In the genomic region with DNA sequence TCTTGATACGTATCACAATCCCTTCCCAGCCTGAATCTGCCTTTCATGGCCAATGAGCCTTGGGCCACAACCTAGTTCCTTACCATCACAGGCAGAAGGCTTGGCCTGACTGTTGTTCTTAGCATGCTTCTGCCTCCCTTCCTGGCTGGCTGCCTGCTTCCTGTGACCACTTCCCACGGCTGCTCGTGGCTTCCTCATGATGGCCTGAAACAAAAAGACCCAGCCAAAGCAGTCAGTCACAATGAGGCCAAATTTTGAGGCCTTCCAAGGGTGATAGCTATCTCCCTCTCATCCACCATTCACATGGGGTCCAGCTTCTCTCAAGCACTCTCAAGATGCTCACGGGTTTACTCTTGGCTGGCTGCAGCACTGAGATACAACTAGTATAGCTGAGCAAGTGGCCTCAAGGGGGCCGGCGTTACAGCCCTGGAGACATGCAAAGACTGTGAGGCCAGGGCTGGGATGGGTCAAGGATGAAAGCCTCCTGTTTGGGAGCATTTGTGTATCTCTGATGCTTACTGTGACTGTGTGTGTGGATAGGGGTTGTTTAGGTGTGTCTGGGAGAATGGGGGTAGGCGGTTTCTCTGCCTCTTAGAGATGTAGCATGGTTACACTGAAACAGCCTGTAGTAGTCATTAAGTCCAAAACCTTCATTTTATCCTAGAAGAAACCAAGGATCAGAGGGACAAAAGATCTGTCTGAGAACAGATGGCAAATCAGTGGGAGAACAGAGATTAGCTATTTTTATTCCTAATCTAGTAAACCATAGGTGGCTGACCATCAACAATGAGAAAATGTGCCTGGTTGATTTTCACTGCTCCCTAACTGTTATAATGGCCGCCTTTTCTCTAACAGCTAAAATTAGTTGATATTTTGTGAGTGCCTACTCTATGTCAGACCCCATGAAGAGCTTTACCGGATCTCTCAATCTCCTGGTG, we compare ENCODE assay signal across 9 cellular contexts. TPM values are rescaled to one million over a fixed set of nuclear protein-coding genes. Genes with fewer than 3 reads are reported as not detected.
A peak's percentile ranks its signal among the peaks of the same experiment; 100 is the strongest.
DNase-seq lines count a peak whose midpoint lies in the region; ATAC-seq, FAIRE-seq and TF ChIP-seq lines count a peak whose summit lies in the region.
"Had no signal": no experiment of that assay in that cellular context is flagged by ENCODE, and none has a peak within 500 bp of the region (broad histone marks: within the 10 kb centered on the region; RNA-seq: fewer than 3 reads in every experiment).

No MANE protein-coding gene starts in this region.

- H3K27ac Mint-ChIP-seq in neural progenitor cell = peak overlapping the region; percentile 47

- no peaks in the 10 kb centered on the region for H3K9me3 Mint-ChIP-seq in neural progenitor cell

- H3K9me3 ChIP-seq in H1 (ENCODE audit: insufficient read depth in 2 of 2, low read depth in 1 of 2, low read length in 1 of 2) (no peaks in the 10 kb centered on the region), neural progenitor cell (ENCODE audit: low read depth) (no peaks in the 10 kb centered on the region)

- peaks cover 35% of the 10 kb centered on the region for H3K4me1 Mint-ChIP-seq in neural progenitor cell

- H3K36me3 Mint-ChIP-seq in neural progenitor cell = peaks cover 19% of the 10 kb centered on the region

- peaks cover 39% of the 10 kb centered on the region for H3F3A ChIP-seq in neural progenitor cell (ENCODE audit: low read depth)

- no peak for ATAC-seq in GM21786 (IDR thresholded peaks at IDR 0.05; ENCODE audit: unreplicated experiment)

- H3K36me3 ChIP-seq in H1 (ENCODE audit: control insufficient read depth in 2 of 4, insufficient read depth in 4 of 4, low read length in 3 of 4) (peaks cover 8 to 43% (median 26%) of the 10 kb centered on the region in 4 experiments; a peak in 5 of 8 replicates), neural progenitor cell (no peaks in the 10 kb centered on the region)

- H3K4me3 Mint-ChIP-seq in neural progenitor cell = no peak overlapping the region

- no peak overlapping the region for H3K4me3 ChIP-seq in H1 (ENCODE audit: extremely low read depth in 1 of 4, insufficient read depth in 2 of 4, low read depth in 3 of 4, low read length in 4 of 4)
- H3K4me3 ChIP-seq in neural progenitor cell = no peak overlapping the region
- no peak overlapping the region for H3K4me3 ChIP-seq in coronary artery

- H2AK5ac ChIP-seq in H1 (ENCODE audit: low read depth, low read length) = no peak overlapping the region

- H3K27ac ChIP-seq in H1 (ENCODE audit: low read depth, low read length) (no peak overlapping the region), neural progenitor cell (peak overlapping the region; percentile 80), coronary artery (no peak overlapping the region)
- H3K27ac ChIP-seq: HL-60 had no signal

- peaks cover 0 to 20% of the 10 kb centered on the region in 2 experiments; a peak in 1 of 4 replicates for H3K79me2 ChIP-seq in H1 (ENCODE audit: control insufficient read depth in 1 of 2, insufficient read depth in 2 of 2, low read length in 2 of 2)
- H3K79me2 ChIP-seq in neural progenitor cell (ENCODE audit: low read depth) = peaks cover 44% of the 10 kb centered on the region

- no peaks in the 10 kb centered on the region for H3K27me3 Mint-ChIP-seq in neural progenitor cell (ENCODE audit: insufficient read depth, low read depth)

- CTCF ChIA-PET in H1 (lab: Charles Lee; ENCODE audit: partially characterized antibody) = interaction anchor here (0.6 to 2.1 kb wide), 9 partner anchors 10 to 557 kb away, joined by 3 to 7 read pairs (median 4); partner anchors contain the start of gene HECTD3

- no peak for TF ChIP-seq EP300 in H1 (IDR thresholded peaks at IDR 0.05; ENCODE audit: borderline replicate concordance in 1 of 2, low read depth in 2 of 2, low read length in 2 of 2)

- no peak overlapping the region for H2BK120ac ChIP-seq in H1 (replicated peaks; ENCODE audit: low read depth, low read length)

- H2AFZ ChIP-seq in H1 (ENCODE audit: low read length) (no peak overlapping the region), neural progenitor cell (replicated peaks) (no peak overlapping the region)

- no peak for FAIRE-seq in H1 (lab: Jason Lieb, UNC)

- no peak overlapping the region for H4K5ac ChIP-seq in H1 (ENCODE audit: insufficient read length, low read depth, low read length)

- H2BK20ac ChIP-seq in H1 (ENCODE audit: low read length) = no peak overlapping the region

- TF ChIP-seq CTCF in H1 (IDR thresholded peaks at IDR 0.05; ENCODE audit: control extremely low read depth in 1 of 3, insufficient read depth in 1 of 3, low read depth in 1 of 3, low read length in 3 of 3) = peak in 2 of 3 experiments; percentile 22 to 51; a peak in 2 of 4 replicates
- TF ChIP-seq CTCF in neural progenitor cell (IDR thresholded peaks at IDR 0.05) = peak; percentile 26
- no peak for TF ChIP-seq CTCF in coronary artery (IDR thresholded peaks at IDR 0.05)

- H4K91ac ChIP-seq in H1 (replicated peaks; ENCODE audit: insufficient read length, low read length) = no peak overlapping the region

- H3K9ac ChIP-seq in H1 (replicated peaks in 1 of 4; ENCODE audit: extremely low read depth in 1 of 4, low read depth in 3 of 4, low read length in 3 of 4) (no peak overlapping the region; a peak in 1 of 7 replicates), neural progenitor cell (no peak overlapping the region)

- H3K27me3 ChIP-seq in H1 (replicated peaks in 1 of 4; ENCODE audit: control insufficient read depth in 3 of 4, extremely low read depth in 1 of 4, insufficient read depth in 3 of 4, low read length in 3 of 4) (no peaks in the 10 kb centered on the region), neural progenitor cell (no peaks in the 10 kb centered on the region)

- no peaks in the 10 kb centered on the region for H4K20me1 ChIP-seq in H1 (replicated peaks in 1 of 2; ENCODE audit: control insufficient read depth in 1 of 2, insufficient read depth in 2 of 2, low read length in 2 of 2)
- no peaks in the 10 kb centered on the region for H4K20me1 ChIP-seq in neural progenitor cell (ENCODE audit: low read depth)

- DNase-seq in GDM1 (lab: John Stamatoyannopoulos, UW) = peak; percentile 61
- peak; percentile 68 for DNase-seq in NCI-H82 (lab: John Stamatoyannopoulos, UW)
- DNase-seq in H1 (ENCODE audit: low read depth in 1 of 2, low spot score in 2 of 2) = no peak
- peak; percentile 41 for DNase-seq in neural progenitor cell (ENCODE audit: low spot score)
- no peak for DNase-seq in NCI-H128 (lab: John Stamatoyannopoulos, UW; ENCODE audit: unreplicated experiment)
- no peak for DNase-seq in coronary artery (ENCODE audit: low spot score)
- DNase-seq: NCI-H2227 treated with DMSO at 0.1 percent for 48 hours had no signal

- no peak overlapping the region for H3K23ac ChIP-seq in H1 (ENCODE audit: insufficient read length)

- TF ChIP-seq RAD21 in H1 (IDR thresholded peaks at IDR 0.05 in 1 of 2, conservative IDR thresholded peaks at IDR 0.05 in 1 of 2; ENCODE audit: low read depth in 2 of 2, low read length in 2 of 2) = peak; percentile 10 to 37; a peak in 3 of 4 replicates

- peaks cover 5% of the 10 kb centered on the region; the same call in 1 of the 2 replicates for H3K79me1 ChIP-seq in H1 (ENCODE audit: low read depth, low read length)

- H3K14ac ChIP-seq in H1 (ENCODE audit: insufficient read length) = no peak overlapping the region

- H3K4me2 ChIP-seq in H1 (ENCODE audit: insufficient read depth in 1 of 2, low read depth in 2 of 2, low read length in 2 of 2) = no peak overlapping the region
- peak overlapping the region; percentile 18 for H3K4me2 ChIP-seq in neural progenitor cell

- H3K18ac ChIP-seq in H1 (ENCODE audit: extremely low read depth, low read length) = no peak overlapping the region

- no peak overlapping the region for H2BK12ac ChIP-seq in H1 (ENCODE audit: low read depth, low read length)

- no peak overlapping the region for H3K56ac ChIP-seq in H1 (replicated peaks; ENCODE audit: insufficient read length, low read depth, low read length)

- H3K4ac ChIP-seq in H1 (replicated peaks; ENCODE audit: insufficient read length, low read depth, low read length) = no peak overlapping the region

- no peak overlapping the region for H4K8ac ChIP-seq in H1 (ENCODE audit: extremely low read depth, insufficient read depth, low read length)

- POLR2A ChIA-PET in H1 (lab: Charles Lee; ENCODE audit: partially characterized antibody) = interaction anchor here (0.6 to 21.4 kb wide), 8 partner anchors 10 to 526 kb away, joined by 3 to 472 read pairs (median 3); partner anchors contain the start of genes BTBD19, HPDL and TESK2

- no peak for TF ChIP-seq POLR2A in H1 (IDR thresholded peaks at IDR 0.05; ENCODE audit: control extremely low read depth in 1 of 2, low read depth in 2 of 2, low read length in 2 of 2)

- no peak overlapping the region for H2BK5ac ChIP-seq in H1 (ENCODE audit: low read depth, low read length)

- H2BK15ac ChIP-seq in H1 (ENCODE audit: low read length) = no peak overlapping the region

- WGBS in H1 (ENCODE audit: extremely low coverage in 1 of 2, insufficient coverage in 1 of 2, insufficient read length in 1 of 2, insufficient replicate concordance in 2 of 2, low coverage in 1 of 2, low lambda C conversion rate in 2 of 2, missing lambda C conversion rate in 1 of 2), 2 experiments = 83% methylated on average over 9 of the region's 9 CpGs; no CpG with 5 or more reads in 1 of the 2 experiments

- H3K23me2 ChIP-seq in H1 (ENCODE audit: low read depth, low read length) = no peaks in the 10 kb centered on the region

- H3K4me1 ChIP-seq in H1 (replicated peaks in 1 of 4; ENCODE audit: control insufficient read depth in 3 of 4, insufficient read depth in 4 of 4, low read length in 3 of 4) = peaks cover 0 to 5% (median under 1%) of the 10 kb centered on the region in 4 experiments; a peak in 3 of 7 replicates
- H3K4me1 ChIP-seq in neural progenitor cell = peaks cover 29% of the 10 kb centered on the region

RNA-seq across cellular contexts. Expression of gene TOE1, which starts 5.4 kb away (rescaled TPM):
- 14.5 and 15.2 TPM in 2 replicates for total RNA-seq in H1 (2021; fragmentation: NEBNext Ultra II Directional; extraction: Animal tissue kit (Norgen Biotek cat#: 25700))
- polyA plus RNA-seq in H1 (2011; rRNA removed) = 23.6 and 25.8 TPM in 2 replicates
- polyA plus RNA-seq in H1 (2011; cell fraction: cytosol; rRNA removed) = 32.5 TPM
- polyA plus RNA-seq in H1 (2011; cell fraction: nucleus; rRNA removed) = 28.7 TPM
- 11.0 to 18.9 TPM (median 17.6 TPM) in 4 replicates for polyA plus RNA-seq in H1 (2012, experiment 1 of 2)
- polyA plus RNA-seq in H1 (2012, experiment 2 of 2) = 12.8 TPM
- polyA plus RNA-seq in H1 (2013, experiment 1 of 2) = 12.2 TPM
- polyA plus RNA-seq in H1 (2013, experiment 2 of 2) = 11.9 TPM
- polyA minus RNA-seq in H1 (2011; rRNA and poly(A)+ RNA removed) = 32.6 and 45.7 TPM in 2 replicates
- 15.1 TPM for polyA minus RNA-seq in H1 (2011; cell fraction: cytosol; rRNA and poly(A)+ RNA removed)
- 31.6 TPM for polyA minus RNA-seq in H1 (2011; cell fraction: nucleus; rRNA and poly(A)+ RNA removed)
- 6.1 and 10.7 TPM in 2 replicates for total RNA-seq in neural progenitor cell (ENCODE audit: low replicate concordance)

RNA-seq across cellular contexts. Expression of gene MUTYH, which starts 5.7 kb away (rescaled TPM):
- 51.9 TPM in 2 replicates for total RNA-seq in H1 (2021; fragmentation: NEBNext Ultra II Directional; extraction: Animal tissue kit (Norgen Biotek cat#: 25700))
- polyA plus RNA-seq in H1 (2011; rRNA removed) = 65.7 and 86.4 TPM in 2 replicates
- polyA plus RNA-seq in H1 (2011; cell fraction: cytosol; rRNA removed) = 86.1 TPM
- polyA plus RNA-seq in H1 (2011; cell fraction: nucleus; rRNA removed) = 179 TPM
- polyA plus RNA-seq in H1 (2012, experiment 1 of 2) = 35.6 to 60.4 TPM (median 53.2 TPM) in 4 replicates
- polyA plus RNA-seq in H1 (2012, experiment 2 of 2) = 49.5 TPM
- polyA plus RNA-seq in H1 (2013, experiment 1 of 2) = 36.0 TPM
- 33.4 TPM for polyA plus RNA-seq in H1 (2013, experiment 2 of 2)
- 32.8 and 32.9 TPM in 2 replicates for polyA minus RNA-seq in H1 (2011; rRNA and poly(A)+ RNA removed)
- 29.2 TPM for polyA minus RNA-seq in H1 (2011; cell fraction: cytosol; rRNA and poly(A)+ RNA removed)
- polyA minus RNA-seq in H1 (2011; cell fraction: nucleus; rRNA and poly(A)+ RNA removed) = 45.1 TPM
- total RNA-seq in neural progenitor cell (ENCODE audit: low replicate concordance) = 48.2 and 89.7 TPM in 2 replicates

RNA-seq across cellular contexts. Expression of gene HPDL, which starts 7.9 kb away (rescaled TPM):
- 58.5 and 60.6 TPM in 2 replicates for total RNA-seq in H1 (2021; fragmentation: NEBNext Ultra II Directional; extraction: Animal tissue kit (Norgen Biotek cat#: 25700))
- 62.7 and 100 TPM in 2 replicates for polyA plus RNA-seq in H1 (2011; rRNA removed)
- 61.2 TPM for polyA plus RNA-seq in H1 (2011; cell fraction: cytosol; rRNA removed)
- 73.7 TPM for polyA plus RNA-seq in H1 (2011; cell fraction: nucleus; rRNA removed)
- 33.0 to 45.0 TPM (median 38.0 TPM) in 4 replicates for polyA plus RNA-seq in H1 (2012, experiment 1 of 2)
- 46.7 TPM for polyA plus RNA-seq in H1 (2012, experiment 2 of 2)
- 15.6 TPM for polyA plus RNA-seq in H1 (2013, experiment 1 of 2)
- polyA plus RNA-seq in H1 (2013, experiment 2 of 2) = 13.3 TPM
- 11.5 and 13.9 TPM in 2 replicates for polyA minus RNA-seq in H1 (2011; rRNA and poly(A)+ RNA removed)
- 29.4 TPM for polyA minus RNA-seq in H1 (2011; cell fraction: cytosol; rRNA and poly(A)+ RNA removed)
- 39.4 TPM for polyA minus RNA-seq in H1 (2011; cell fraction: nucleus; rRNA and poly(A)+ RNA removed)
- 0.64 and 2.4 TPM in 2 replicates for total RNA-seq in neural progenitor cell (ENCODE audit: low replicate concordance)

Comparison
In these comparisons a context has a peak if more than half of its experiments do, and no peak if none do; other contexts are left out.
1. DNase-seq: peak in GDM1 (single experiment), NCI-H82 (single experiment) and neural progenitor cell (single experiment); none in H1 (0 of 2), NCI-H128 (single experiment) and coronary artery (single experiment).
2. RNA of gene HPDL, which starts 7.9 kb away (total RNA-seq): 58.5 to 60.6 TPM in H1; 0.64 to 2.4 TPM in neural progenitor cell; every median in the first group is over 10 times any median in the second.